1 cellular context compared by ENCODE assay signal in genomic region chr19:50921391-50922315, GRCh38.
TF ChIP-seq lines count a peak whose summit lies in the region.

No MANE protein-coding gene starts in this region.

TF ChIP-seq in HEK293, 187 proteins besides CTCF, POLR2A, EP300 and RAD21 (continued from another document):
- TF ChIP-seq ZNF513 (tag by site-specific recombination; IDR thresholded peaks at IDR 0.05) (no peak), ZNF624 (tag by site-specific recombination; IDR thresholded peaks at IDR 0.05) (no peak), KLF8 (tag by site-specific recombination; IDR thresholded peaks at IDR 0.05) (no peak)
